1 cellular context compared by ENCODE assay signal in genomic region chr2:45127321-45127720, GRCh38.
TF ChIP-seq lines count a peak whose summit lies in the region.

No MANE protein-coding gene starts in this region.

TF ChIP-seq in IMR-90, 13 proteins besides CTCF, POLR2A, EP300 and RAD21 (continued from another document):
- TF ChIP-seq ELK1 (IDR thresholded peaks at IDR 0.05; ENCODE audit: borderline replicate concordance, low read depth, low read length) (no peak), CHD1 (IDR thresholded peaks at IDR 0.05; ENCODE audit: low read depth, low read length) (no peak), FOS (IDR thresholded peaks at IDR 0.05; ENCODE audit: low read depth, low read length) (no peak), NFE2L2 (IDR thresholded peaks at IDR 0.05; ENCODE audit: low read depth, low read length) (no peak), RFX5 (IDR thresholded peaks at IDR 0.05; ENCODE audit: low read depth, low read length) (no peak)
